ENCODE assay signal across 7 cellular contexts in the genomic region with DNA sequence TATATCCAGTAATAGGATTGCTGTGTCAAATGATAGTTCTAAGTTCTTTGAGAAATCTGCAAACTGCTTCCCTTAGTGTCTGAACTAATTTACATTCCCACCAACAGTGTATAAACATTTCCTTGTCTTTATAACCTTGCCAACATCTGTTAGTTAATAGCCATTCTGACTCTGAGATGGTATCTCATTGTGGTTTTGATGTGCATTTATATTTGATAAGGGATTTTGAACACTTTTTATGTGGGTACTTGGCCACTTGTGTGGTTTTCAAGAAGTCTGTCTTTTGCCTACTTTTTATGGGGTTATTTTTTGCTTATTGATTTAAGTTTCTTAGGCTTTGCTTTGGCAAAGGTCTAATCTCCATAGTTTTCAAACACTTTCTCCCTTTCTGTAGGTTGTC.
"Had no signal": no experiment of that assay in that cellular context is flagged by ENCODE, and none has a peak within 500 bp of the region (broad histone marks: within the 10 kb centered on the region; RNA-seq: fewer than 3 reads in every experiment).

No MANE protein-coding gene starts in this region.

- FAIRE-seq: HTR-8/SVneo had no signal

- H3K4me3 ChIP-seq: GM23248, HAP-1 had no signal

- DNase-seq: GM23248, GOT3, H7, IMR-90, KBM-7 had no signal
